In the genomic region with DNA sequence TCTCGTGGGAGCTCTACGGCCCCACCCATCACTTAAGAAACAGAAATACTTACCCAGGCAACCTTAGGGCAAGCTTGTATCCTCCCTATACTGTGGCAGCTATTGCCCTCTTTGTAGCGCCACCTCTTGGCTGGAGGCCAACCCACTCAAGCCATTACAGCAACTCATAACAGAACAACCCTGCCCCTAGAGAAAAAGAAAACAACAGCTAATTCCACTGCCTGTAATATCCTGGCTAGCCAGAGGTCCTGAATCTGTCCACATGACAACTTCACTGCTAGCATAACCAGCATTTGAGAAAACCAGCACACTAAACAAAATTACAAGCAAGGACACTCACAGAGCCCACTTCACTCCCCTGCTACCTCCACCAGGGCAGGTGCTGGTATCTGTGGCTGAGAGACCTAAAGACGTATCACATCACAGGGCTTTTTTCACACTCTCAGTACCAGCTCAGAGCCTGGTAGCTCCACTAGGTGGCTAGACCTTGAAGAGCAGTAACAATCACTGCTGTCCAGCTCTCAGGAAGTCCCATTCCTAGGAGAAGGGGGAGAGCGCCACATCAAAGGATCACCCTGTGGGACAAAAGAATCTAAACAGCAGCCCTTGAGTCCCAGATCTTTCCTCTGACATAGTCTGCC, we compare ENCODE assay signal across 1 cellular context.
TF ChIP-seq lines count a peak whose summit lies in the region.

No MANE protein-coding gene starts in this region.

TF ChIP-seq in H1, 55 proteins besides CTCF, POLR2A, EP300 and RAD21:
- TF ChIP-seq SUZ12 (IDR thresholded peaks at IDR 0.05; ENCODE audit: low read length) (no peak), NANOG (IDR thresholded peaks at IDR 0.05; ENCODE audit: insufficient read depth, low read depth, low read length, poor library complexity, severe bottlenecking) (no peak), TEAD4 (IDR thresholded peaks at IDR 0.05; ENCODE audit: low read depth, low read length) (no peak), RFX5 (IDR thresholded peaks at IDR 0.05; ENCODE audit: borderline replicate concordance, low read depth, low read length) (no peak), CHD2 (IDR thresholded peaks at IDR 0.05; ENCODE audit: low read length) (no peak)
